Comparison of ENCODE assay signal across 31 cellular contexts in genomic region chr18:36085195-36085594, GRCh38.
"Had no signal": no experiment of that assay in that cellular context is flagged by ENCODE, and none has a peak within 500 bp of the region (broad histone marks: within the 10 kb centered on the region; RNA-seq: fewer than 3 reads in every experiment).

No MANE protein-coding gene starts in this region.

- H3K9ac ChIP-seq: parathyroid adenoma had no signal

- H3K27ac ChIP-seq: ovary, parathyroid adenoma, psoas muscle, right lobe of liver, skin epidermis, spleen, suprapubic skin, testis, tibial artery, transverse colon, upper lobe of right lung, uterus had no signal

- H3K27me3 Mint-ChIP-seq: progenitor cell of endocrine pancreas; stimulated activated naive CD8-positive, alpha-beta T cell treated with anti-CD3 and anti-CD28 coated beads, Interleukin-15, amount 100 ng/mL, for 72 hours; type B pancreatic cell had no signal

- H3K27ac Mint-ChIP-seq: naive thymus-derived CD8-positive, alpha-beta T cell; natural killer cell treated with Interleukin-12 subunit alpha and Interleukin-12 subunit beta and Interleukin-15 and Interleukin-18, amount 100 ng/mL, for 72 hours; nephron progenitor cell; progenitor cell of endocrine pancreas; stimulated activated memory B cell treated with anti-CD40 and anti-IgM and Interleukin-4, amounts not matched to agents 10 μg/mL and 1 μg/mL and 100 μg/mL, for 72 hours; stimulated activated naive CD8-positive, alpha-beta T cell treated with anti-CD3 and anti-CD28 coated beads, Interleukin-15, amount 100 ng/mL, for 72 hours; type B pancreatic cell had no signal

- H3K4me3 Mint-ChIP-seq: naive thymus-derived CD8-positive, alpha-beta T cell; natural killer cell treated with Interleukin-12 subunit alpha and Interleukin-12 subunit beta and Interleukin-15 and Interleukin-18, amount 100 ng/mL, for 72 hours; nephron progenitor cell; neural crest cell; stimulated activated memory B cell treated with anti-CD40 and anti-IgM and Interleukin-4, amounts not matched to agents 10 μg/mL and 1 μg/mL and 100 μg/mL, for 72 hours; stimulated activated naive CD8-positive, alpha-beta T cell treated with anti-CD3 and anti-CD28 coated beads, Interleukin-15, amount 100 ng/mL, for 72 hours; type B pancreatic cell had no signal

- H3K9me3 ChIP-seq: ovary, right lobe of liver, suprapubic skin, testis, tibial artery, uterus had no signal

- H3K9me3 Mint-ChIP-seq: type B pancreatic cell had no signal

- H3K4me2 ChIP-seq: smooth muscle cell had no signal

- H3K4me1 ChIP-seq: parathyroid adenoma, psoas muscle, right lobe of liver, suprapubic skin, testis, tibial artery, transverse colon, upper lobe of right lung, uterus had no signal

- H3K4me3 ChIP-seq: ovary, psoas muscle, right lobe of liver, skin epidermis, smooth muscle cell, spleen, suprapubic skin, testis, tibial artery, transverse colon, upper lobe of right lung, uterus had no signal

- H3K27me3 ChIP-seq: ovary, right lobe of liver, spleen, testis, transverse colon, uterus had no signal

- ATAC-seq: naive thymus-derived CD8-positive, alpha-beta T cell; psoas muscle; right cardiac atrium; stimulated activated memory B cell treated with anti-CD40 and anti-IgM and Interleukin-4, amounts not matched to agents 10 μg/mL and 1 μg/mL and 100 μg/mL, for 72 hours; stimulated activated naive CD8-positive, alpha-beta T cell treated with anti-CD3 and anti-CD28 coated beads, Interleukin-15, amount 100 ng/mL, for 72 hours; stimulated activated naive CD8-positive, alpha-beta T cell treated with anti-CD3 and anti-CD28 coated beads, Interleukin-15, Interleukin-2, amounts not matched to agents 100 U/mL and 50 U/mL, for 24 hours; upper lobe of right lung had no signal

- H3K36me3 Mint-ChIP-seq: type B pancreatic cell had no signal

- H2AFZ ChIP-seq: parathyroid adenoma had no signal

- H3K4me1 Mint-ChIP-seq: nephron progenitor cell, neural crest cell had no signal

- H3K36me3 ChIP-seq: ovary, right lobe of liver, spleen, suprapubic skin, tibial artery, transverse colon, upper lobe of right lung, uterus had no signal

- DNase-seq: naive thymus-derived CD8-positive, alpha-beta T cell; nephron progenitor cell; occipital lobe; ovary; psoas muscle; right cardiac atrium; right lobe of liver; spleen; stimulated activated CD4-positive, alpha-beta T cell treated with anti-CD3 and anti-CD28 coated beads, Interleukin-12 subunit alpha, Interleukin-12 subunit beta, amount 100 ng/mL, for 4 hours; stimulated activated CD4-positive, alpha-beta T cell treated with anti-CD3 and anti-CD28 coated beads, Interleukin-1b, Interleukin-23, amount 100 ng/mL, for 48 hours; stimulated activated CD4-positive, alpha-beta T cell treated with anti-CD3 and anti-CD28 coated beads, Interleukin-4, amount 100 ng/mL, for 1 hour; stimulated activated CD4-positive, alpha-beta T cell treated with anti-CD3 and anti-CD28 coated beads, Interleukin-4, amount 100 ng/mL, for 4 hours; stimulated activated CD8-positive, alpha-beta memory T cell treated with anti-CD3 and anti-CD28 coated beads, Interleukin-4, amount 100 ng/mL, for 48 hours; stimulated activated naive CD4-positive, alpha-beta T cell; stimulated activated naive CD8-positive, alpha-beta T cell treated with anti-CD3 and anti-CD28 coated beads, Interleukin-15, amount 100 ng/mL, for 72 hours; stimulated activated naive CD8-positive, alpha-beta T cell treated with anti-CD3 and anti-CD28 coated beads, Interleukin-15, Interleukin-2, amounts not matched to agents 100 U/mL and 50 U/mL, for 24 hours; substantia nigra; testis; tibial artery; transverse colon; upper lobe of right lung; uterus had no signal

- H3K79me2 ChIP-seq: parathyroid adenoma had no signal
